23 cellular contexts compared by ENCODE assay signal in genomic region chr14:102213470-102213869, GRCh38.
DNase-seq lines count a peak whose midpoint lies in the region; ATAC-seq and TF ChIP-seq lines count a peak whose summit lies in the region.
"Had no signal": no experiment of that assay in that cellular context is flagged by ENCODE, and none has a peak within 500 bp of the region (broad histone marks: within the 10 kb centered on the region; RNA-seq: fewer than 3 reads in every experiment).

No MANE protein-coding gene starts in this region.

- no peaks in the 10 kb centered on the region for H3K27me3 ChIP-seq in dorsolateral prefrontal cortex
- H3K27me3 ChIP-seq in colonic mucosa = no peaks in the 10 kb centered on the region
- H3K27me3 ChIP-seq: BLaER1 had no signal

- TF ChIP-seq CTCF in dorsolateral prefrontal cortex (IDR thresholded peaks at IDR 0.05 in 54 of 56, conservative IDR thresholded peaks at IDR 0.05 in 2 of 56; ENCODE audit: low read depth in 1 of 56, partially characterized antibody in 56 of 56) (no peak), colonic mucosa (IDR thresholded peaks at IDR 0.05) (no peak)

- H3K36me3 ChIP-seq in colonic mucosa = no peaks in the 10 kb centered on the region

- ATAC-seq in sciatic nerve = no peak
- ATAC-seq: HepG2 had no signal

- H3K27ac ChIP-seq in dorsolateral prefrontal cortex (peak overlapping the region in 54 of 59 donors; percentile 2 to 100 (median 68)), colonic mucosa (no peak overlapping the region)
- H3K27ac ChIP-seq: 22Rv1, BLaER1, GM23248 had no signal

- no peak overlapping the region for H3K9ac ChIP-seq in colonic mucosa (ENCODE audit: low read depth in 2 of 2, low read length in 2 of 2)
- H3K9ac ChIP-seq: BLaER1, GM23248 had no signal

- no peaks in the 10 kb centered on the region for H3K27me3 Mint-ChIP-seq in activated T-cell treated with anti-CD3 and anti-CD28 coated beads, Interleukin-2, amount 50 U/mL, for 24 hours
- H3K27me3 Mint-ChIP-seq: CD4-positive, alpha-beta memory T cell had no signal

- H3K4me1 Mint-ChIP-seq in activated T-cell treated with anti-CD3 and anti-CD28 coated beads, Interleukin-2, amount 50 U/mL, for 24 hours (ENCODE audit: low read depth) = no peaks in the 10 kb centered on the region

- H3K4me3 ChIP-seq in dorsolateral prefrontal cortex (no peak overlapping the region), colonic mucosa (no peak overlapping the region)
- H3K4me3 ChIP-seq: BLaER1, GM23248, HAP-1 had no signal

- intact Hi-C loops in dorsolateral prefrontal cortex (cut with DNase I) = loop anchor here (5.0 to 10.0 kb wide), 2 partner anchors 76 to 249 kb away; partner anchors contain the start of genes DYNC1H1 (in 1 of the 2) and WDR20 (in 1 of the 2)
- intact Hi-C loops in sciatic nerve (cut with DNase I) = no loop called here
- intact Hi-C loops in colonic mucosa (cut with DNase I) = no loop called here

- peaks cover 59% of the 10 kb centered on the region for H3K36me3 Mint-ChIP-seq in activated T-cell treated with anti-CD3 and anti-CD28 coated beads, Interleukin-2, amount 50 U/mL, for 24 hours (ENCODE audit: low read depth)

- H3K27ac Mint-ChIP-seq in activated T-cell treated with anti-CD3 and anti-CD28 coated beads, Interleukin-2, amount 50 U/mL, for 24 hours = peak overlapping the region; percentile 57

- H3K9me3 ChIP-seq in colonic mucosa = no peaks in the 10 kb centered on the region
- H3K9me3 ChIP-seq: BLaER1, HAP-1 had no signal

- no peaks in the 10 kb centered on the region for H3K9me3 Mint-ChIP-seq in activated T-cell treated with anti-CD3 and anti-CD28 coated beads, Interleukin-2, amount 50 U/mL, for 24 hours
- H3K9me3 Mint-ChIP-seq: CD4-positive, alpha-beta memory T cell had no signal

- H3K4me3 Mint-ChIP-seq in activated T-cell treated with anti-CD3 and anti-CD28 coated beads, Interleukin-2, amount 50 U/mL, for 24 hours = no peak overlapping the region
- H3K4me3 Mint-ChIP-seq: CD4-positive, alpha-beta memory T cell had no signal

- no peak for DNase-seq in activated T-cell treated with anti-CD3 and anti-CD28 coated beads, Interleukin-2, amount 50 U/mL, for 24 hours
- DNase-seq in activated T-cell treated with anti-CD3 and anti-CD28 coated beads, Interleukin-2, amount 50 U/mL, for 1 hour = no peak
- DNase-seq in dorsolateral prefrontal cortex (peak in 1 of 10 donors; percentile 38), sciatic nerve (ENCODE audit: low spot score) (peak; percentile 54), HPDE6-E6E7 (ENCODE audit: extremely low spot score) (no peak), NCI-H2029 (lab: John Stamatoyannopoulos, UW) (no peak), colonic mucosa (no peak)
- no peak for DNase-seq in stimulated activated naive CD4-positive, alpha-beta T cell (lab: John Stamatoyannopoulos, UW)
- DNase-seq: ACHN; CD4-positive, alpha-beta memory T cell; GM23248; KG1; NCI-H1092 treated with DMSO at 0.1 percent for 48 hours; NCI-H2081 treated with DMSO at 0.1 percent for 48 hours; NCI-H2171 treated with DMSO at 0.1 percent for 48 hours; NCI-H446; NCI-H526; OCI-M1; SHP77 had no signal

- H3K4me1 ChIP-seq in colonic mucosa = no peaks in the 10 kb centered on the region
- H3K4me1 ChIP-seq: HAP-1 had no signal

Comparison
In these comparisons a context has a peak if more than half of its experiments do, and no peak if none do; other contexts are left out.
1. intact Hi-C loops: an anchor here in dorsolateral prefrontal cortex (5.0 to 10.0 kb wide); none called in sciatic nerve and colonic mucosa.